In genomic region chr3:125039897-125040175, GRCh38 we compare ENCODE assay signal across 1 cellular context.
TF ChIP-seq lines count a peak whose summit lies in the region.

No MANE protein-coding gene starts in this region.

TF ChIP-seq in H1, 55 proteins besides CTCF, POLR2A, EP300 and RAD21:
- no peak for TF ChIP-seq SIN3A (conservative IDR thresholded peaks at IDR 0.05 in 1 of 2, IDR thresholded peaks at IDR 0.05 in 1 of 2; ENCODE audit: low read depth in 1 of 2, low read length in 2 of 2)
- TF ChIP-seq SP4 (IDR thresholded peaks at IDR 0.05; ENCODE audit: low read length), result no peak
- TF ChIP-seq BACH1 (IDR thresholded peaks at IDR 0.05; ENCODE audit: low read length), result no peak
- TF ChIP-seq RBBP5 (IDR thresholded peaks at IDR 0.05; ENCODE audit: borderline replicate concordance, low read depth, low read length), result no peak
- no peak for TF ChIP-seq ATF2 (IDR thresholded peaks at IDR 0.05; ENCODE audit: low read length)
- TF ChIP-seq NANOG (IDR thresholded peaks at IDR 0.05; ENCODE audit: insufficient read depth, low read depth, low read length, poor library complexity, severe bottlenecking), result no peak
- no peak for TF ChIP-seq SAP30 (IDR thresholded peaks at IDR 0.05; ENCODE audit: insufficient read depth, insufficient replicate concordance, low read length)
- no peak for TF ChIP-seq CREB1 (IDR thresholded peaks at IDR 0.05)
- no peak for TF ChIP-seq GTF2F1 (IDR thresholded peaks at IDR 0.05; ENCODE audit: borderline replicate concordance, low read depth, low read length)
- TF ChIP-seq POLR2AphosphoS5 (IDR thresholded peaks at IDR 0.05; ENCODE audit: low read depth, low read length), result no peak
- TF ChIP-seq TAF7 (optimal IDR thresholded peaks at IDR 0.05; ENCODE audit: borderline replicate concordance, low read depth, low read length), result no peak
- no peak for TF ChIP-seq KDM5A (IDR thresholded peaks at IDR 0.05; ENCODE audit: low read length)
- TF ChIP-seq CHD2 (IDR thresholded peaks at IDR 0.05; ENCODE audit: low read length), result no peak
- no peak for TF ChIP-seq BRCA1 (IDR thresholded peaks at IDR 0.05; ENCODE audit: low read depth, low read length)
- TF ChIP-seq NRF1 (IDR thresholded peaks at IDR 0.05; ENCODE audit: low read depth, low read length), result no peak
- TF ChIP-seq JUN (IDR thresholded peaks at IDR 0.05; ENCODE audit: low read depth, low read length), result no peak
- no peak for TF ChIP-seq HDAC2 (IDR thresholded peaks at IDR 0.05; ENCODE audit: borderline replicate concordance in 1 of 2, low read depth in 2 of 2, low read length in 2 of 2)
- no peak for TF ChIP-seq JUND (IDR thresholded peaks at IDR 0.05; ENCODE audit: low read length)
- no peak for TF ChIP-seq E2F6 (IDR thresholded peaks at IDR 0.05)
